ENCODE assay signal across 34 cellular contexts in the genomic region with DNA sequence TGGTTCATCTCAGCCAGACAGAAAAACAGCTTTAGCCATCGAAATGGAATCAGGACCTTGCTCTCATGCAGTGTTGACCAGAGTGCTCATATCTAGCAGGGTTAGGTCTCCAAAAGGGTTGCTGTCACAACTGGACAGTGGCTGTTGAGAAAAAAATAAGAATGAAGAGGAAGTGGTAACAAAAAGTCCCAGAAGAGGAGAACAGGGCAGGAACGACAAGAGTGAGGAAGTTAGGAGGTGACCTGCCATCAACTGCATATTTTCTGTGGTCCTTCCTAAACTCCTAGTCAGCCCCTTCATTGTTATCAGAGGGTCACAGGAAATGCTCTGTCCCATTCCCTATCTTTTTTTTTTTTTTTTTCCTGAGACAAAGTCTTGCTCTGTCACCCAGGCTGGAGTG.
"Had no signal": no experiment of that assay in that cellular context is flagged by ENCODE, and none has a peak within 500 bp of the region (broad histone marks: within the 10 kb centered on the region; RNA-seq: fewer than 3 reads in every experiment).

No MANE protein-coding gene starts in this region.

- H3K36me3 Mint-ChIP-seq: activated CD4-positive, alpha-beta memory T cell treated with anti-CD3 and anti-CD28 coated beads for 36 hours; activated CD8-positive, alpha-beta memory T cell treated with anti-CD3 and anti-CD28 coated beads, Interleukin-2, amount 10 ng/mL, durations not matched to agents 7 days and 5 days; activated naive CD4-positive, alpha-beta T cell treated with anti-CD3 and anti-CD28 coated beads, Interleukin-2, amount 50 U/mL, for 24 hours; activated naive CD8-positive, alpha-beta T cell treated with anti-CD3 and anti-CD28 coated beads for 36 hours had no signal

- H3K27me3 Mint-ChIP-seq: activated B cell treated with CpG ODN at 0.5 μM for 24 hours; activated CD4-positive, alpha-beta memory T cell treated with anti-CD3 and anti-CD28 coated beads for 36 hours; activated CD4-positive, alpha-beta T cell treated with anti-CD3 and anti-CD28 coated beads for 36 hours; activated CD4-positive, alpha-beta T cell treated with anti-CD3 and anti-CD28 coated beads, Interleukin-2, amount 10 ng/mL, durations not matched to agents 24 days and 14 days; activated CD8-positive, alpha-beta memory T cell treated with anti-CD3 and anti-CD28 coated beads, Interleukin-2, amount 10 ng/mL, durations not matched to agents 7 days and 5 days; activated naive CD8-positive, alpha-beta T cell treated with anti-CD3 and anti-CD28 coated beads for 36 hours; T-helper 17 cell had no signal

- H3K9me3 ChIP-seq: adrenal gland, body of pancreas, colonic mucosa had no signal

- H3K4me3 ChIP-seq: adrenal gland, body of pancreas, colonic mucosa, dorsolateral prefrontal cortex had no signal

- H3K27ac Mint-ChIP-seq: activated B cell treated with CpG ODN at 0.5 μM for 24 hours; activated CD4-positive, alpha-beta memory T cell treated with anti-CD3 and anti-CD28 coated beads for 36 hours; activated CD4-positive, alpha-beta T cell treated with anti-CD3 and anti-CD28 coated beads for 36 hours; activated CD4-positive, alpha-beta T cell treated with anti-CD3 and anti-CD28 coated beads, Interleukin-2, amount 10 ng/mL, durations not matched to agents 24 days and 14 days; activated CD8-positive, alpha-beta memory T cell treated with anti-CD3 and anti-CD28 coated beads, Interleukin-2, amount 10 ng/mL, durations not matched to agents 7 days and 5 days; activated CD8-positive, alpha-beta T cell treated with anti-CD3 and anti-CD28 coated beads, Interleukin-2, amount 10 ng/mL, durations not matched to agents 7 days and 5 days; activated naive CD4-positive, alpha-beta T cell treated with anti-CD3 and anti-CD28 coated beads for 36 hours; activated naive CD4-positive, alpha-beta T cell treated with anti-CD3 and anti-CD28 coated beads, Interleukin-2, amount 50 U/mL, for 24 hours; activated naive CD8-positive, alpha-beta T cell treated with anti-CD3 and anti-CD28 coated beads for 36 hours; activated naive CD8-positive, alpha-beta T cell treated with anti-CD3 and anti-CD28 coated beads, Interleukin-2, amount 50 U/mL, for 24 hours; activated T-helper 1 cell treated with anti-CD3 and anti-CD28 coated beads, Interleukin-12 subunit alpha, Interleukin-12 subunit beta, Interleukin-2, Interleukin-4 antibody, amounts not matched to agents 30 ng/mL and 10 ng/mL and 1 ng/mL, durations not matched to agents 14 hours and 24 hours and 36 hours; activated T-helper 2 cell treated with anti-CD3 and anti-CD28 coated beads, Interferon-gamma antibody, Interleukin-2, Interleukin-4, amounts not matched to agents 10 μg/mL and 5 μg/mL and 100 μg/mL, durations not matched to agents 14 hours and 24 hours and 36 hours; endodermal cell; T-helper 17 cell; T-helper 2 cell treated with Interferon-gamma antibody and Interleukin-4, amounts not matched to agents 5 μg/mL and 100 μg/mL, for 36 hours had no signal

- ATAC-seq: activated CD4-positive, alpha-beta T cell treated with anti-CD3 and anti-CD28 coated beads for 36 hours; activated CD8-positive, alpha-beta memory T cell treated with anti-CD3 and anti-CD28 coated beads, Interleukin-2, amount 10 ng/mL, durations not matched to agents 7 days and 5 days; activated CD8-positive, alpha-beta T cell treated with anti-CD3 and anti-CD28 coated beads, Interleukin-2, amount 10 ng/mL, durations not matched to agents 7 days and 5 days; activated naive CD8-positive, alpha-beta T cell treated with anti-CD3 and anti-CD28 coated beads, Interleukin-2, amount 50 U/mL, for 24 hours; body of pancreas; esophagus mucosa; T-helper 17 cell had no signal

- H3K36me3 ChIP-seq: adrenal gland, colonic mucosa, WERI-Rb-1 had no signal

- H3K27me3 ChIP-seq: adrenal gland, body of pancreas, colonic mucosa had no signal

- H3K9me3 Mint-ChIP-seq: activated B cell treated with CpG ODN at 0.5 μM for 24 hours; activated CD4-positive, alpha-beta memory T cell treated with anti-CD3 and anti-CD28 coated beads for 36 hours; activated CD4-positive, alpha-beta T cell treated with anti-CD3 and anti-CD28 coated beads, Interleukin-2, amount 10 ng/mL, durations not matched to agents 24 days and 14 days; activated naive CD4-positive, alpha-beta T cell treated with anti-CD3 and anti-CD28 coated beads for 36 hours; activated naive CD4-positive, alpha-beta T cell treated with anti-CD3 and anti-CD28 coated beads, Interleukin-2, amount 50 U/mL, for 24 hours; activated naive CD8-positive, alpha-beta T cell treated with anti-CD3 and anti-CD28 coated beads for 36 hours; activated naive CD8-positive, alpha-beta T cell treated with anti-CD3 and anti-CD28 coated beads, Interleukin-2, amount 50 U/mL, for 24 hours; activated T-helper 2 cell treated with anti-CD3 and anti-CD28 coated beads, Interferon-gamma antibody, Interleukin-2, Interleukin-4, amounts not matched to agents 10 μg/mL and 5 μg/mL and 100 μg/mL, durations not matched to agents 14 hours and 24 hours and 36 hours; endodermal cell; T-helper 2 cell treated with Interferon-gamma antibody and Interleukin-4, amounts not matched to agents 5 μg/mL and 100 μg/mL, for 36 hours had no signal

- DNase-seq: activated B cell treated with CpG ODN at 0.5 μM for 24 hours; activated CD4-positive, alpha-beta memory T cell treated with anti-CD3 and anti-CD28 coated beads for 36 hours; activated CD4-positive, alpha-beta T cell treated with anti-CD3 and anti-CD28 coated beads for 36 hours; activated CD4-positive, alpha-beta T cell treated with anti-CD3 and anti-CD28 coated beads, Interleukin-2, amount 10 ng/mL, durations not matched to agents 24 days and 14 days; activated CD4-positive, CD25-positive, alpha-beta regulatory T cell treated with anti-CD3 and anti-CD28 coated beads, Interleukin-2, amount 50 U/mL, for 72 hours; activated CD8-positive, alpha-beta memory T cell treated with anti-CD3 and anti-CD28 coated beads, Interleukin-2, amount 10 ng/mL, durations not matched to agents 7 days and 5 days; activated CD8-positive, alpha-beta memory T cell treated with anti-CD3 and anti-CD28 coated beads, Interleukin-2, amount 50 U/mL, for 4 hours; activated CD8-positive, alpha-beta T cell treated with anti-CD3 and anti-CD28 coated beads, Interleukin-2, amount 10 ng/mL, durations not matched to agents 7 days and 5 days; activated effector memory CD4-positive, alpha-beta T cell treated with anti-CD3 and anti-CD28 coated beads, Interleukin-2, amount 50 U/mL, for 16 hours; activated naive CD4-positive, alpha-beta T cell treated with anti-CD3 and anti-CD28 coated beads for 36 hours; activated naive CD8-positive, alpha-beta T cell treated with anti-CD3 and anti-CD28 coated beads for 36 hours; activated naive CD8-positive, alpha-beta T cell treated with anti-CD3 and anti-CD28 coated beads, Interleukin-2, amount 50 U/mL, for 24 hours; activated T-cell treated with anti-CD3 and anti-CD28 coated beads, Interleukin-2, amount 50 U/mL, for 1 hour; activated T-cell treated with anti-CD3 and anti-CD28 coated beads, Interleukin-2, amount 50 U/mL, for 48 hours; adrenal gland; amygdala; aorta; body of pancreas; caudate nucleus; cerebellar nuclear complex; colonic mucosa; dorsolateral prefrontal cortex; effector memory CD4-positive, alpha-beta T cell; endodermal cell; foreskin fibroblast; head of caudate nucleus; T-helper 17 cell; T1000; WERI-Rb-1 had no signal

- H3K4me1 ChIP-seq: adrenal gland, body of pancreas, colonic mucosa had no signal

- H3K4me3 Mint-ChIP-seq: activated B cell treated with CpG ODN at 0.5 μM for 24 hours; activated CD4-positive, alpha-beta memory T cell treated with anti-CD3 and anti-CD28 coated beads for 36 hours; activated CD4-positive, alpha-beta T cell treated with anti-CD3 and anti-CD28 coated beads for 36 hours; activated CD4-positive, alpha-beta T cell treated with anti-CD3 and anti-CD28 coated beads, Interleukin-2, amount 10 ng/mL, durations not matched to agents 24 days and 14 days; activated CD8-positive, alpha-beta memory T cell treated with anti-CD3 and anti-CD28 coated beads, Interleukin-2, amount 10 ng/mL, durations not matched to agents 7 days and 5 days; activated CD8-positive, alpha-beta T cell treated with anti-CD3 and anti-CD28 coated beads, Interleukin-2, amount 10 ng/mL, durations not matched to agents 7 days and 5 days; activated naive CD4-positive, alpha-beta T cell treated with anti-CD3 and anti-CD28 coated beads for 36 hours; activated naive CD4-positive, alpha-beta T cell treated with anti-CD3 and anti-CD28 coated beads, Interleukin-2, amount 50 U/mL, for 24 hours; activated naive CD8-positive, alpha-beta T cell treated with anti-CD3 and anti-CD28 coated beads for 36 hours; activated naive CD8-positive, alpha-beta T cell treated with anti-CD3 and anti-CD28 coated beads, Interleukin-2, amount 50 U/mL, for 24 hours; activated T-helper 1 cell treated with anti-CD3 and anti-CD28 coated beads, Interleukin-12 subunit alpha, Interleukin-12 subunit beta, Interleukin-2, Interleukin-4 antibody, amounts not matched to agents 30 ng/mL and 10 ng/mL and 1 ng/mL, durations not matched to agents 14 hours and 24 hours and 36 hours; endodermal cell; T-helper 17 cell; T-helper 2 cell treated with Interferon-gamma antibody and Interleukin-4, amounts not matched to agents 5 μg/mL and 100 μg/mL, for 36 hours had no signal

- H3K27ac ChIP-seq: adrenal gland, body of pancreas, colonic mucosa, dorsolateral prefrontal cortex, WERI-Rb-1 had no signal

- H3K4me1 Mint-ChIP-seq: activated B cell treated with CpG ODN at 0.5 μM for 24 hours; activated CD4-positive, alpha-beta T cell treated with anti-CD3 and anti-CD28 coated beads for 36 hours; activated CD4-positive, alpha-beta T cell treated with anti-CD3 and anti-CD28 coated beads, Interleukin-2, amount 10 ng/mL, durations not matched to agents 24 days and 14 days; activated CD8-positive, alpha-beta memory T cell treated with anti-CD3 and anti-CD28 coated beads, Interleukin-2, amount 10 ng/mL, durations not matched to agents 7 days and 5 days; activated naive CD4-positive, alpha-beta T cell treated with anti-CD3 and anti-CD28 coated beads, Interleukin-2, amount 50 U/mL, for 24 hours; activated naive CD8-positive, alpha-beta T cell treated with anti-CD3 and anti-CD28 coated beads for 36 hours; activated naive CD8-positive, alpha-beta T cell treated with anti-CD3 and anti-CD28 coated beads, Interleukin-2, amount 50 U/mL, for 24 hours; endodermal cell; T-helper 17 cell had no signal
